ENCODE assay signal across 10 cellular contexts in the genomic region with DNA sequence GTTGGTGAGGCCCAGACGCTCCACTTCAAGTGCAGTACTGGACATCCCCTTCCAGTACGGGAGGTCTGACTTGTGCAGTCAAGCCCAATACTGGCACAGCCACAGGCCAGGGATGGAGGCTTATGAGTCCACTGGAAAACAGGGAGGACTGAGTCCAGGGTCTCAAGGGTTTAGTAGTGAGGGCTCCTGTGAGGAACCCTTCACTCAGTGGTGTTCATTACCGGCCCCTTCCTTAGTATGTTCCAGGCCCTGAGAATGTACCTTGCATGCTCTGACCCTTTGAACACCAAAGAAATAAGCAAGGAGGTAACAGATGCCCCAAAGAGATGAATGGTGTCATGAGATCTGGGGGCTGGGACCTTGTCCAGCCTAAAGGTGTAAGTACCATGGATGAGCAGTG. TPM values are rescaled to one million over a fixed set of nuclear protein-coding genes. Genes with fewer than 3 reads are reported as not detected.
"Had no signal": no experiment of that assay in that cellular context is flagged by ENCODE, and none has a peak within 500 bp of the region (broad histone marks: within the 10 kb centered on the region; RNA-seq: fewer than 3 reads in every experiment).

No MANE protein-coding gene starts in this region.

- H2AFZ ChIP-seq: GM23338 had no signal

- FAIRE-seq: H1, H54, HTR-8/SVneo had no signal

- H3K27ac ChIP-seq: KMS-11 had no signal

- H3K9ac ChIP-seq: KMS-11 had no signal

- ATAC-seq: GM23338 had no signal

- H3K4me1 Mint-ChIP-seq: GM23338, H9 had no signal

- DNase-seq: H9, HCEC 1CT, IMR-90, Karpas-422 had no signal

- H3K9me3 Mint-ChIP-seq: GM23338, H9 had no signal

- H3K4me2 ChIP-seq: GM23338, KMS-11 had no signal

- H3K27ac Mint-ChIP-seq: GM23338, H9 had no signal

- H3K4me3 Mint-ChIP-seq: GM23338, H9 had no signal

- H3K4me3 ChIP-seq: GM23338 had no signal

RNA-seq across cellular contexts. Expression of a gene that starts 11.8 kb away (rescaled TPM):
- total RNA-seq: GM23338, HT-29, IMR-90 had no signal
- polyA plus RNA-seq: GM23338, IMR-90 had no signal

RNA-seq across cellular contexts. Expression of a gene that starts 27.2 kb away (rescaled TPM):
- total RNA-seq: GM23338, HT-29, IMR-90 had no signal
- polyA plus RNA-seq: GM23338, IMR-90 had no signal

RNA-seq across cellular contexts. Expression of a gene that starts 38.7 kb away (rescaled TPM):
- total RNA-seq: HT-29 had no signal
